8 cellular contexts compared by ENCODE assay signal in the genomic region with DNA sequence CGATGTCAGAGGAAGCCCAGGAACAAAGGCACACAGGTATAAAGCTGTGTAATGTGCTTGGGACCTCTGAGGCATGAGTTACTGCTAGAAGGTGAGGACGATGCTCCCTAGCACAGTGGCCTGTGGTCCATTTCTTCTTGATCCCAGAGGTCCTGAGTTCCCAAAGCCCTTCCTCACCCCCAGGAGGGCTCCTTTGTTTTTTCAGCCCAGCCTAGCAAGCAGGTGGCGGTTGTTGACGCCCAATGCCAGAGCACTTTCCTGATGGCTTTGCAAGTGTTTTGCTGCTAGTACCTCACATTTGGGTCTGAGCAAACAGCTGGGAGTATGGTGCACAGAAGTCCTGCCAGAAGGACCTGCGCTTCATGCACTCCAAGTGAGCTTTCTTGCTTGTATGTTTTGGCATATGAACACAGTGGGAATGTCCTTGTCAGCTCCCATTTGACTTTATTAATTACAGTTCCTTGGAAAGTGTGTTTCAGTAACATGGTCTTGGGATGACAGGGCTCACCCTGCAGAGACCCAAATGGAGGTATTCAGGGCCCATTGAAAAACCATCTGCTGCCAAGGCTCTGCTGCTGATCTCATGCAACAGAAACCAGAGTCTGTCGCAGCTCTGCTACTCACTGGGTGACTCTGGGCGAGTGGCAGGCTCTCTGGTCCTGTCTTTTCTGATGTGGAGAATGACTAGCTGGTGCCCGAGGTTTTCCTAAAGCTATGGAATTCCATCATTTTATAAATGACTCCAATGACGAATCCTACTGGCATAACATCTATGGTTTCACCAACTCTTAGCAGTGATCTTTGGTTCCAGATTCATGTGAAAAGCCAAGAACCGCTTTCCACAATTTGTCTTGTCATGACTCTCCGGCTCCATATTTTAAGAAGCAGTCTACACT.
DNase-seq lines count a peak whose midpoint lies in the region; ATAC-seq and TF ChIP-seq lines count a peak whose summit lies in the region.

No MANE protein-coding gene starts in this region.

- peak overlapping the region; percentile 60; the same call in 1 of the 2 replicates for H3K14ac ChIP-seq in H9 (ENCODE audit: insufficient read depth, low read length)

- H3K9ac ChIP-seq in H9 (ENCODE audit: extremely low read depth, insufficient read length, low read length) (no peak overlapping the region), mucosa of stomach (ENCODE audit: low read length) (no peak overlapping the region)

- H2AK5ac ChIP-seq in H9 (ENCODE audit: insufficient read length, low read length), result no peak overlapping the region

- TF ChIP-seq CTCF in AG04450 (IDR thresholded peaks at IDR 0.05; ENCODE audit: low read depth, low read length), result no peak
- no peak for TF ChIP-seq CTCF in H9 (conservative IDR thresholded peaks at IDR 0.05)

- H3K27ac ChIP-seq in AG04450 (ENCODE audit: low read depth, low read length) (peak overlapping the region; percentile 48), H9 (ENCODE audit: insufficient read length, low read depth, low read length) (no peak overlapping the region)

- H2BK5ac ChIP-seq in H9 (ENCODE audit: insufficient read length, low read length), result no peak overlapping the region

- H3K27me3 ChIP-seq in AG04450 (ENCODE audit: control insufficient read depth, insufficient read depth, low read length), result no peaks in the 10 kb centered on the region
- no peaks in the 10 kb centered on the region for H3K27me3 ChIP-seq in H9 (ENCODE audit: insufficient read depth, low read length)
- H3K27me3 ChIP-seq in mucosa of stomach (ENCODE audit: control insufficient read depth, insufficient read depth, low read length), result no peaks in the 10 kb centered on the region

- H3K4me3 ChIP-seq in AG04450 (ENCODE audit: low read depth, low read length), result no peak overlapping the region
- H3K4me3 ChIP-seq in mucosa of stomach (ENCODE audit: low read length), result peak overlapping the region; percentile 5

- CTCF ChIA-PET in AG04450 (lab: Charles Lee), result interaction anchor here (0.5 to 6.2 kb wide), 7 partner anchors 9 to 1389 kb away, joined by 3 to 68 read pairs (median 5); no protein-coding TSS in a partner anchor

- H3K23me2 ChIP-seq in H9 (ENCODE audit: insufficient read length, low read depth, low read length, poor library complexity, severe bottlenecking), result no peaks in the 10 kb centered on the region

- H2BK120ac ChIP-seq in H9 (ENCODE audit: low read depth, low read length, poor library complexity, severe bottlenecking), result no peak overlapping the region

- H3K9me3 ChIP-seq in AG04450 (ENCODE audit: control insufficient read depth, insufficient read depth, low read length) (no peaks in the 10 kb centered on the region), H9 (ENCODE audit: control insufficient read depth, low read depth, low read length) (no peaks in the 10 kb centered on the region), mucosa of stomach (ENCODE audit: control insufficient read depth, low read length) (no peaks in the 10 kb centered on the region)

- H3K36me3 ChIP-seq in mucosa of stomach (ENCODE audit: control insufficient read depth, insufficient read depth, low read length), result no peaks in the 10 kb centered on the region

- no CpG with 5 or more reads among the region's 11 CpGs for WGBS in H9 (ENCODE audit: extremely low coverage, insufficient read length, low lambda C conversion rate)

- H2BK20ac ChIP-seq in H9 (ENCODE audit: low read depth, low read length, poor library complexity, severe bottlenecking), result no peak overlapping the region

- no peaks in the 10 kb centered on the region for H3K79me2 ChIP-seq in H9 (ENCODE audit: insufficient read depth, low read length)

- H3K27me3 Mint-ChIP-seq in H9 (ENCODE audit: low read depth), result peaks cover 12% of the 10 kb centered on the region
- H3K27me3 Mint-ChIP-seq in activated T-helper 1 cell treated with anti-CD3 and anti-CD28 coated beads, Interleukin-12 subunit alpha, Interleukin-12 subunit beta, Interleukin-2, Interleukin-4 antibody, amounts not matched to agents 30 ng/mL and 10 ng/mL and 1 ng/mL, durations not matched to agents 14 hours and 24 hours and 36 hours (ENCODE audit: insufficient read depth), result no peaks in the 10 kb centered on the region

- no peak overlapping the region for H3K4ac ChIP-seq in H9 (ENCODE audit: low read depth, low read length)

- POLR2A ChIA-PET in AG04450 (lab: Yijun Ruan, JAX), result interaction anchor here (0.9 to 5.0 kb wide), 2 partner anchors 13 to 26 kb away, joined by 3 to 42 read pairs; no protein-coding TSS in a partner anchor

- intact Hi-C loops in activated T-helper 1 cell treated with anti-CD3 and anti-CD28 coated beads, Interleukin-12 subunit alpha, Interleukin-12 subunit beta, Interleukin-2, Interleukin-4 antibody, amounts not matched to agents 30 ng/mL and 10 ng/mL and 1 ng/mL, durations not matched to agents 14 hours and 24 hours and 36 hours (cut with micrococcal nuclease), result loop anchor here (5.0 kb wide), 1 partner anchor 396 kb away; no protein-coding TSS in a partner anchor

- H3K18ac ChIP-seq in H9 (ENCODE audit: insufficient read length, low read depth, low read length), result no peak overlapping the region

- H2AFZ ChIP-seq in H9 (ENCODE audit: low read length), result no peak overlapping the region

- no peaks in the 10 kb centered on the region for H3K79me1 ChIP-seq in H9 (ENCODE audit: insufficient read depth, low read depth, low read length, poor library complexity, severe bottlenecking)

- no peak overlapping the region for H3K27ac Mint-ChIP-seq in H9
- peak overlapping the region; percentile 76 for H3K27ac Mint-ChIP-seq in activated T-helper 1 cell treated with anti-CD3 and anti-CD28 coated beads, Interleukin-12 subunit alpha, Interleukin-12 subunit beta, Interleukin-2, Interleukin-4 antibody, amounts not matched to agents 30 ng/mL and 10 ng/mL and 1 ng/mL, durations not matched to agents 14 hours and 24 hours and 36 hours

- H3K4me1 Mint-ChIP-seq in H9, result peaks cover 22 to 28% of the 10 kb centered on the region in 2 experiments
- H3K4me1 Mint-ChIP-seq in activated T-helper 1 cell treated with anti-CD3 and anti-CD28 coated beads, Interleukin-12 subunit alpha, Interleukin-12 subunit beta, Interleukin-2, Interleukin-4 antibody, amounts not matched to agents 30 ng/mL and 10 ng/mL and 1 ng/mL, durations not matched to agents 14 hours and 24 hours and 36 hours (ENCODE audit: low read depth), result peaks cover 93% of the 10 kb centered on the region

- no peak overlapping the region for H4K8ac ChIP-seq in H9 (replicated peaks; ENCODE audit: insufficient read length, low read depth, low read length)

- H3K23ac ChIP-seq in H9 (ENCODE audit: insufficient read length, low read depth, low read length), result no peak overlapping the region

- H3K36me3 Mint-ChIP-seq in H9 (ENCODE audit: insufficient read depth in 1 of 3, low read depth in 3 of 3), result no peaks in the 10 kb centered on the region
- peaks cover 36% of the 10 kb centered on the region for H3K36me3 Mint-ChIP-seq in activated T-helper 1 cell treated with anti-CD3 and anti-CD28 coated beads, Interleukin-12 subunit alpha, Interleukin-12 subunit beta, Interleukin-2, Interleukin-4 antibody, amounts not matched to agents 30 ng/mL and 10 ng/mL and 1 ng/mL, durations not matched to agents 14 hours and 24 hours and 36 hours (ENCODE audit: low read depth)

- H4K91ac ChIP-seq in H9 (ENCODE audit: insufficient read length, low read depth, low read length), result no peak overlapping the region

- H3T11ph ChIP-seq in H9 (ENCODE audit: low read length), result no peak overlapping the region

- H2BK15ac ChIP-seq in H9 (ENCODE audit: low read depth, low read length), result no peak overlapping the region

- no peak overlapping the region for H2BK12ac ChIP-seq in H9 (ENCODE audit: insufficient read length, low read depth, low read length)

- H4K5ac ChIP-seq in H9 (ENCODE audit: insufficient read length, low read depth, low read length), result no peak overlapping the region

- H3K4me2 ChIP-seq in H9 (ENCODE audit: insufficient read depth, insufficient read length, low read length), result no peak overlapping the region

- DNase-seq in AG04450 (ENCODE audit: low read depth, low spot score), result no peak
- DNase-seq in H9, result peak; percentile 50
- no peak for DNase-seq in activated T-helper 1 cell treated with anti-CD3 and anti-CD28 coated beads, Interleukin-12 subunit alpha, Interleukin-12 subunit beta, Interleukin-2, Interleukin-4 antibody, amounts not matched to agents 30 ng/mL and 10 ng/mL and 1 ng/mL, durations not matched to agents 14 hours and 24 hours and 36 hours (ENCODE audit: low spot score)
- no peak for DNase-seq in NAMALWA (ENCODE audit: low spot score)
- no peak for DNase-seq in NCI-H128 (lab: John Stamatoyannopoulos, UW; ENCODE audit: unreplicated experiment)
- DNase-seq in HPDE6-E6E7 (ENCODE audit: extremely low spot score), result no peak

- no peak overlapping the region for H3K56ac ChIP-seq in H9 (ENCODE audit: insufficient read length, low read depth, low read length)

- no peaks in the 10 kb centered on the region; the same call in 1 of the 2 replicates for H3K4me1 ChIP-seq in H9 (ENCODE audit: insufficient read depth, low read length)
- peaks cover 33% of the 10 kb centered on the region for H3K4me1 ChIP-seq in mucosa of stomach (ENCODE audit: control insufficient read depth, insufficient read depth, low read length)

- no peaks in the 10 kb centered on the region for H3K9me3 Mint-ChIP-seq in H9
- no peaks in the 10 kb centered on the region for H3K9me3 Mint-ChIP-seq in activated T-helper 1 cell treated with anti-CD3 and anti-CD28 coated beads, Interleukin-12 subunit alpha, Interleukin-12 subunit beta, Interleukin-2, Interleukin-4 antibody, amounts not matched to agents 30 ng/mL and 10 ng/mL and 1 ng/mL, durations not matched to agents 14 hours and 24 hours and 36 hours

- no peak for ATAC-seq in HG03108 (IDR thresholded peaks at IDR 0.05; ENCODE audit: unreplicated experiment)

- H3K4me3 Mint-ChIP-seq in H9, result no peak overlapping the region
- H3K4me3 Mint-ChIP-seq in activated T-helper 1 cell treated with anti-CD3 and anti-CD28 coated beads, Interleukin-12 subunit alpha, Interleukin-12 subunit beta, Interleukin-2, Interleukin-4 antibody, amounts not matched to agents 30 ng/mL and 10 ng/mL and 1 ng/mL, durations not matched to agents 14 hours and 24 hours and 36 hours, result no peak overlapping the region

- H4K20me1 ChIP-seq in H9 (ENCODE audit: control insufficient read depth, insufficient read depth, insufficient read length), result no peaks in the 10 kb centered on the region
